ENCODE assay signal across 1 cellular context in the genomic region with DNA sequence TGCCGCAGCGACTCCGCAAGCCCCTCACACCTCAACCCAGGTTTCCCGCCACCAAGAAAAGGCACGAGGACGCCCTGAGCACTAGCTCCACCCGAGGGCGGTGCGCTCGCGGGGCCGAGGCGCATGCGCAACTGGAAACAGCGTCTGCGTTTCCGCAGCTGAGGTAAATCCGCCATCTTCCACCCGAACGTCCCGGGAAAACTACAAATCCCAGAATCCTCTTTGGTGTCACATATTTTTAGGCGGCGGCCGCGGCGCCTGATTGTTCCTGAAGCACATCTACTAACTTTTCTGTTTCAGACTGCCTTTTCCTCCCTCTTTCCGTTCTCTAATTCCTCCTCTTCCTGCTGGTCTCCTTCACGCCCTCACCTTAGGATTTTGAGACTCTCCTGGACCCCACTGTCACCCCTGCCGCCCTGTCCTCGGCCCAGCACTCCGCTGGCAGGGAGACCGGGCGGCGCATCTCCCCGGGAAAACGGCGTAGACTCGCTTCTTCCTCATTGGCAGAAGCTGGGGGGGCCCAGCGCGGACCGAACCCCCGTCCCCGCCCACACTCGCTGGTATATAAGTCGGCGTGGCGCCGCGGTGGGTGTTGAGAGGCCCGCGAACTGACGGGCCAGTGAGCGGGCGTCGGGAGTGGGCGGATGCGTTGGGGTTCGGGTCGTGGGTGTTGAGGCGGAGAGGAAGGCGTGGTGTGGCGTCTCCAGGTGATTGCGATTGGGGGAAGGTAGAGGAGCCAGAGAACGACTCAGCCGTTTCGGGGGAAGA.
TF ChIP-seq lines count a peak whose summit lies in the region.

A gene with protein sequence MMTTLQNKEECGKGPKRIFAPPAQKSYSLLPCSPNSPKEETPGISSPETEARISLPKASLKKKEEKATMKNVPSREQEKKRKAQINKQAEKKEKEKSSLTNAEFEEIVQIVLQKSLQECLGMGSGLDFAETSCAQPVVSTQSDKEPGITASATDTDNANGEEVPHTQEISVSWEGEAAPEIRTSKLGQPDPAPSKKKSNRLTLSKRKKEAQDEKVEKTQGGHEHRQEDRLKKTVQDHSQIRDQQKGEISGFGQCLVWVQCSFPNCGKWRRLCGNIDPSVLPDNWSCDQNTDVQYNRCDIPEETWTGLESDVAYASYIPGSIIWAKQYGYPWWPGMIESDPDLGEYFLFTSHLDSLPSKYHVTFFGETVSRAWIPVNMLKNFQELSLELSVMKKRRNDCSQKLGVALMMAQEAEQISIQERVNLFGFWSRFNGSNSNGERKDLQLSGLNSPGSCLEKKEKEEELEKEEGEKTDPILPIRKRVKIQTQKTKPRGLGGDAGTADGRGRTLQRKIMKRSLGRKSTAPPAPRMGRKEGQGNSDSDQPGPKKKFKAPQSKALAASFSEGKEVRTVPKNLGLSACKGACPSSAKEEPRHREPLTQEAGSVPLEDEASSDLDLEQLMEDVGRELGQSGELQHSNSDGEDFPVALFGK (minus strand): TSS at position 505 of the 768 bp plus-strand sequence. CDS start 8,054 bp downstream, outside the sequence.

TF ChIP-seq in K562, 482 proteins besides CTCF, POLR2A, EP300 and RAD21 (continued from another document and continues in another):
- TF ChIP-seq MYBL2 (IDR thresholded peaks at IDR 0.05; ENCODE audit: low read depth) (no peak; the same call in 1 of the 2 replicates), MYBL2 (CRISPR knock-in tag; IDR thresholded peaks at IDR 0.05; ENCODE audit: borderline replicate concordance) (no peak), KLF6 (CRISPR knock-in tag; IDR thresholded peaks at IDR 0.05; ENCODE audit: borderline replicate concordance) (peak; percentile 66; the same call in 1 of the 2 replicates), ZKSCAN1 (IDR thresholded peaks at IDR 0.05; ENCODE audit: low read depth, low read length) (peak; percentile 71), CEBPZ (IDR thresholded peaks at IDR 0.05; ENCODE audit: borderline replicate concordance, low read depth, low read length) (no peak), SMARCE1 (IDR thresholded peaks at IDR 0.05) (peak; percentile 67), NR3C1 (CRISPR knock-in tag; IDR thresholded peaks at IDR 0.05) (peak; percentile 95), RERE (CRISPR knock-in tag; IDR thresholded peaks at IDR 0.05; ENCODE audit: borderline replicate concordance) (peak; percentile 98), CHAMP1 (IDR thresholded peaks at IDR 0.05) (no peak), ZNF282 (CRISPR knock-in tag; IDR thresholded peaks at IDR 0.05) (peak; percentile 87; the same call in 1 of the 2 replicates), ZNF146 (CRISPR knock-in tag; IDR thresholded peaks at IDR 0.05; ENCODE audit: unreplicated experiment) (peak; percentile 9), MITF (IDR thresholded peaks at IDR 0.05) (peak; percentile 47; the same call in 1 of the 2 replicates), KLF1 (tag; IDR thresholded peaks at IDR 0.05) (peak; percentile 56), BRD4 (IDR thresholded peaks at IDR 0.05) (peak; percentile 98), FOXK2 (conservative IDR thresholded peaks at IDR 0.05 in 1 of 2, IDR thresholded peaks at IDR 0.05 in 1 of 2; ENCODE audit: low read depth in 2 of 2) (peak in 1 of 2 experiments; percentile 59; a peak in 3 of 4 replicates), FOXM1 (IDR thresholded peaks at IDR 0.05; ENCODE audit: low read depth) (peak; percentile 46), FOXM1 (CRISPR knock-in tag; IDR thresholded peaks at IDR 0.05; ENCODE audit: low read depth) (peak; percentile 86; the same call in 1 of the 2 replicates), ATF1 (CRISPR knock-in tag; IDR thresholded peaks at IDR 0.05) (no peak), ATF1 (tag; IDR thresholded peaks at IDR 0.05) (peak; percentile 85)
- TF ChIP-seq, protein P1, sequence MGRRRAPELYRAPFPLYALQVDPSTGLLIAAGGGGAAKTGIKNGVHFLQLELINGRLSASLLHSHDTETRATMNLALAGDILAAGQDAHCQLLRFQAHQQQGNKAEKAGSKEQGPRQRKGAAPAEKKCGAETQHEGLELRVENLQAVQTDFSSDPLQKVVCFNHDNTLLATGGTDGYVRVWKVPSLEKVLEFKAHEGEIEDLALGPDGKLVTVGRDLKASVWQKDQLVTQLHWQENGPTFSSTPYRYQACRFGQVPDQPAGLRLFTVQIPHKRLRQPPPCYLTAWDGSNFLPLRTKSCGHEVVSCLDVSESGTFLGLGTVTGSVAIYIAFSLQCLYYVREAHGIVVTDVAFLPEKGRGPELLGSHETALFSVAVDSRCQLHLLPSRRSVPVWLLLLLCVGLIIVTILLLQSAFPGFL (CRISPR knock-in tag; IDR thresholded peaks at IDR 0.05), result peak; percentile 100
- TF ChIP-seq, protein P2, sequence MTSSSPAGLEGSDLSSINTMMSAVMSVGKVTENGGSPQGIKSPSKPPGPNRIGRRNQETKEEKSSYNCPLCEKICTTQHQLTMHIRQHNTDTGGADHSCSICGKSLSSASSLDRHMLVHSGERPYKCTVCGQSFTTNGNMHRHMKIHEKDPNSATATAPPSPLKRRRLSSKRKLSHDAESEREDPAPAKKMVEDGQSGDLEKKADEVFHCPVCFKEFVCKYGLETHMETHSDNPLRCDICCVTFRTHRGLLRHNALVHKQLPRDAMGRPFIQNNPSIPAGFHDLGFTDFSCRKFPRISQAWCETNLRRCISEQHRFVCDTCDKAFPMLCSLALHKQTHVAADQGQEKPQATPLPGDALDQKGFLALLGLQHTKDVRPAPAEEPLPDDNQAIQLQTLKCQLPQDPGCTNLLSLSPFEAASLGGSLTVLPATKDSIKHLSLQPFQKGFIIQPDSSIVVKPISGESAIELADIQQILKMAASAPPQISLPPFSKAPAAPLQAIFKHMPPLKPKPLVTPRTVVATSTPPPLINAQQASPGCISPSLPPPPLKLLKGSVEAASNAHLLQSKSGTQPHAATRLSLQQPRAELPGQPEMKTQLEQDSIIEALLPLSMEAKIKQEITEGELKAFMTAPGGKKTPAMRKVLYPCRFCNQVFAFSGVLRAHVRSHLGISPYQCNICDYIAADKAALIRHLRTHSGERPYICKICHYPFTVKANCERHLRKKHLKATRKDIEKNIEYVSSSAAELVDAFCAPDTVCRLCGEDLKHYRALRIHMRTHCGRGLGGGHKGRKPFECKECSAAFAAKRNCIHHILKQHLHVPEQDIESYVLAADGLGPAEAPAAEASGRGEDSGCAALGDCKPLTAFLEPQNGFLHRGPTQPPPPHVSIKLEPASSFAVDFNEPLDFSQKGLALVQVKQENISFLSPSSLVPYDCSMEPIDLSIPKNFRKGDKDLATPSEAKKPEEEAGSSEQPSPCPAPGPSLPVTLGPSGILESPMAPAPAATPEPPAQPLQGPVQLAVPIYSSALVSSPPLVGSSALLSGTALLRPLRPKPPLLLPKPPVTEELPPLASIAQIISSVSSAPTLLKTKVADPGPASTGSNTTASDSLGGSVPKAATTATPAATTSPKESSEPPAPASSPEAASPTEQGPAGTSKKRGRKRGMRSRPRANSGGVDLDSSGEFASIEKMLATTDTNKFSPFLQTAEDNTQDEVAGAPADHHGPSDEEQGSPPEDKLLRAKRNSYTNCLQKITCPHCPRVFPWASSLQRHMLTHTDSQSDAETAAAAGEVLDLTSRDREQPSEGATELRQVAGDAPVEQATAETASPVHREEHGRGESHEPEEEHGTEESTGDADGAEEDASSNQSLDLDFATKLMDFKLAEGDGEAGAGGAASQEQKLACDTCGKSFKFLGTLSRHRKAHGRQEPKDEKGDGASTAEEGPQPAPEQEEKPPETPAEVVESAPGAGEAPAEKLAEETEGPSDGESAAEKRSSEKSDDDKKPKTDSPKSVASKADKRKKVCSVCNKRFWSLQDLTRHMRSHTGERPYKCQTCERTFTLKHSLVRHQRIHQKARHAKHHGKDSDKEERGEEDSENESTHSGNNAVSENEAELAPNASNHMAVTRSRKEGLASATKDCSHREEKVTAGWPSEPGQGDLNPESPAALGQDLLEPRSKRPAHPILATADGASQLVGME (CRISPR knock-in tag; IDR thresholded peaks at IDR 0.05), result no peak
- TF ChIP-seq, protein P3, sequence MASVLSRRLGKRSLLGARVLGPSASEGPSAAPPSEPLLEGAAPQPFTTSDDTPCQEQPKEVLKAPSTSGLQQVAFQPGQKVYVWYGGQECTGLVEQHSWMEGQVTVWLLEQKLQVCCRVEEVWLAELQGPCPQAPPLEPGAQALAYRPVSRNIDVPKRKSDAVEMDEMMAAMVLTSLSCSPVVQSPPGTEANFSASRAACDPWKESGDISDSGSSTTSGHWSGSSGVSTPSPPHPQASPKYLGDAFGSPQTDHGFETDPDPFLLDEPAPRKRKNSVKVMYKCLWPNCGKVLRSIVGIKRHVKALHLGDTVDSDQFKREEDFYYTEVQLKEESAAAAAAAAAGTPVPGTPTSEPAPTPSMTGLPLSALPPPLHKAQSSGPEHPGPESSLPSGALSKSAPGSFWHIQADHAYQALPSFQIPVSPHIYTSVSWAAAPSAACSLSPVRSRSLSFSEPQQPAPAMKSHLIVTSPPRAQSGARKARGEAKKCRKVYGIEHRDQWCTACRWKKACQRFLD (CRISPR knock-in tag; IDR thresholded peaks at IDR 0.05), result no peak
